In the genomic region with DNA sequence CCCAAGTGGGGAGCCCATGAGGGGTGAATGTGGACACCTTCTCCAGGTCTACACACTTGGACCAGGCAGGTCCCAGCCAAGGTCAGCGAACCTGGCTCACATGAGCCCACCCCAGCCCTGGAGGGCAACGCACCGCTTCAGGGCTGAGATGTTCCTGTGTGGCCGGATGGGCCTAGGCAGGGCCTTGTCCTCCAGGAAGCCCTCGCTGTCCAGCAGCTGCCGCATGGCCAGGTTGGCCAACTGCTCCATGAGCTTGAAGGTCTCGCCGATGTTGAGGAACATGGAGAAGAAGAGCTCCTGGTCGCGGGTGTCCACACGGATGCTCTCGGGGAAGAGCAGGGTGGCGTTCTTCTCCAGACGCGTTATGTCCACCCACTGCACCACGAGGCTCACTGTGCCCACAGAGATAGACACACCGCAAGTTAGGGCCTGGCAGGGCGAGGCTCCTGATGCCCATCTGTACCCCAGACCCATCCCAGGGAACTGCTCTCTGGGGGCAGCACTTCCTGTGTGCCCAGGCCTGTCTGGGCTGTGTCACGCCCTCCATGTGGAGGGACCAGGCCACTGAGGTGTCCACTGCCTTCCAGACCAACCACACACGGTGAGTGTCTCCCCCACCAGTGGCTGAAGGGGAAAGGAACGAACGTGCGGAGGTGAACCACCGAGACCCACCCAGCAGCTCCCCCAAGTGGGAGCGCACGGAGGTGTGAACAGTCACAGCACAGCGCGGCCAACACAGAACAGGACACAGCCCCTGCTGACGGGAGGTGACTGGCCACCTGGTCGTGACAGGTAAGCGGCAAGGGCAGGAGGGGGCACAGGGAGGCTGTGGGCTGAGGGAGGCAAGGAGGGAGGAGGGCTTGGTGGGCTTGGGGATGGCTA, we compare ENCODE assay signal across 26 cellular contexts.
"Had no signal": no experiment of that assay in that cellular context is flagged by ENCODE, and none has a peak within 500 bp of the region (broad histone marks: within the 10 kb centered on the region; RNA-seq: fewer than 3 reads in every experiment).

No MANE protein-coding gene starts in this region.

- H3K4me1 ChIP-seq: sigmoid colon, thyroid gland, upper lobe of right lung had no signal

- H3K27ac ChIP-seq: sigmoid colon, thyroid gland, upper lobe of right lung had no signal

- H3K27ac Mint-ChIP-seq: activated CD4-positive, alpha-beta memory T cell treated with anti-CD3 and anti-CD28 coated beads for 36 hours; activated CD4-positive, alpha-beta T cell treated with anti-CD3 and anti-CD28 coated beads, Interleukin-2, amount 10 ng/mL, durations not matched to agents 24 days and 14 days; activated T-cell treated with anti-CD3 and anti-CD28 coated beads, Interleukin-2, amount 50 U/mL, for 24 hours; immature natural killer cell; memory B cell; progenitor cell of endocrine pancreas; stimulated activated memory B cell treated with anti-CD40 and anti-IgM and Interleukin-4, amounts not matched to agents 10 μg/mL and 1 μg/mL and 100 μg/mL, for 72 hours had no signal

- FAIRE-seq: astrocyte, small intestine had no signal

- H3K4me1 Mint-ChIP-seq: activated CD4-positive, alpha-beta T cell treated with anti-CD3 and anti-CD28 coated beads, Interleukin-2, amount 10 ng/mL, durations not matched to agents 24 days and 14 days; memory B cell; stimulated activated memory B cell treated with anti-CD40 and anti-IgM and Interleukin-4, amounts not matched to agents 10 μg/mL and 1 μg/mL and 100 μg/mL, for 72 hours; stimulated activated naive CD8-positive, alpha-beta T cell treated with anti-CD3 and anti-CD28 coated beads, Interleukin-15, amount 100 ng/mL, for 72 hours had no signal

- ATAC-seq: esophagus mucosa; naive thymus-derived CD8-positive, alpha-beta T cell; stimulated activated memory B cell treated with anti-CD40 and anti-IgM and Interleukin-4, amounts not matched to agents 10 μg/mL and 1 μg/mL and 100 μg/mL, for 72 hours; stimulated activated naive CD8-positive, alpha-beta T cell treated with anti-CD3 and anti-CD28 coated beads, Interleukin-15, amount 100 ng/mL, for 72 hours; upper lobe of right lung had no signal

- H3K9me3 ChIP-seq: sigmoid colon, thyroid gland, upper lobe of right lung had no signal

- H3K4me3 ChIP-seq: sigmoid colon, thyroid gland, upper lobe of right lung had no signal

- H3K27me3 ChIP-seq: sigmoid colon, thyroid gland, upper lobe of right lung had no signal

- H3K9me3 Mint-ChIP-seq: activated CD4-positive, alpha-beta memory T cell treated with anti-CD3 and anti-CD28 coated beads for 36 hours; activated CD4-positive, alpha-beta T cell treated with anti-CD3 and anti-CD28 coated beads, Interleukin-2, amount 10 ng/mL, durations not matched to agents 24 days and 14 days; activated T-cell treated with anti-CD3 and anti-CD28 coated beads, Interleukin-2, amount 50 U/mL, for 24 hours; immature natural killer cell; memory B cell; naive thymus-derived CD8-positive, alpha-beta T cell; stimulated activated memory B cell treated with anti-CD40 and anti-IgM and Interleukin-4, amounts not matched to agents 10 μg/mL and 1 μg/mL and 100 μg/mL, for 72 hours; stimulated activated naive CD8-positive, alpha-beta T cell treated with anti-CD3 and anti-CD28 coated beads, Interleukin-15, amount 100 ng/mL, for 72 hours had no signal

- H3K27me3 Mint-ChIP-seq: activated CD4-positive, alpha-beta memory T cell treated with anti-CD3 and anti-CD28 coated beads for 36 hours; activated CD4-positive, alpha-beta T cell treated with anti-CD3 and anti-CD28 coated beads, Interleukin-2, amount 10 ng/mL, durations not matched to agents 24 days and 14 days; activated T-cell treated with anti-CD3 and anti-CD28 coated beads, Interleukin-2, amount 50 U/mL, for 24 hours; memory B cell; naive thymus-derived CD8-positive, alpha-beta T cell; progenitor cell of endocrine pancreas; stimulated activated memory B cell treated with anti-CD40 and anti-IgM and Interleukin-4, amounts not matched to agents 10 μg/mL and 1 μg/mL and 100 μg/mL, for 72 hours; stimulated activated naive CD8-positive, alpha-beta T cell treated with anti-CD3 and anti-CD28 coated beads, Interleukin-15, amount 100 ng/mL, for 72 hours had no signal

- DNase-seq: activated CD4-positive, alpha-beta memory T cell treated with anti-CD3 and anti-CD28 coated beads for 36 hours; activated CD4-positive, alpha-beta T cell treated with anti-CD3 and anti-CD28 coated beads, Interleukin-2, amount 10 ng/mL, durations not matched to agents 24 days and 14 days; activated CD4-positive, CD25-positive, alpha-beta regulatory T cell treated with anti-CD3 and anti-CD28 coated beads, Interleukin-2, amount 50 U/mL, for 72 hours; activated CD8-positive, alpha-beta memory T cell treated with anti-CD3 and anti-CD28 coated beads, Interleukin-2, amount 50 U/mL, for 4 hours; activated gamma-delta T cell treated with Interleukin-2 at 50 U/mL for 16 hours; activated naive CD4-positive, alpha-beta T cell treated with anti-CD3 and anti-CD28 coated beads, Interleukin-2, amount 50 U/mL, for 16 hours; activated T-cell treated with anti-CD3 and anti-CD28 coated beads, Interleukin-2, amount 50 U/mL, for 24 hours; amniotic stem cell; cortex of kidney; foreskin fibroblast; head of caudate nucleus; hippocampal formation; immature natural killer cell; naive thymus-derived CD8-positive, alpha-beta T cell; retina; sigmoid colon; small intestine; stimulated activated CD4-positive, alpha-beta T cell treated with anti-CD3 and anti-CD28 coated beads, Interleukin-4, amount 100 ng/mL, for 24 hours; stimulated activated naive CD8-positive, alpha-beta T cell treated with anti-CD3 and anti-CD28 coated beads, Interleukin-15, amount 100 ng/mL, for 72 hours; thyroid gland; upper lobe of right lung had no signal

- H3K4me3 Mint-ChIP-seq: activated CD4-positive, alpha-beta memory T cell treated with anti-CD3 and anti-CD28 coated beads for 36 hours; activated CD4-positive, alpha-beta T cell treated with anti-CD3 and anti-CD28 coated beads, Interleukin-2, amount 10 ng/mL, durations not matched to agents 24 days and 14 days; activated T-cell treated with anti-CD3 and anti-CD28 coated beads, Interleukin-2, amount 50 U/mL, for 24 hours; immature natural killer cell; memory B cell; naive thymus-derived CD8-positive, alpha-beta T cell; stimulated activated memory B cell treated with anti-CD40 and anti-IgM and Interleukin-4, amounts not matched to agents 10 μg/mL and 1 μg/mL and 100 μg/mL, for 72 hours; stimulated activated naive CD8-positive, alpha-beta T cell treated with anti-CD3 and anti-CD28 coated beads, Interleukin-15, amount 100 ng/mL, for 72 hours had no signal
